ENCODE assay signal across 9 cellular contexts in genomic region chr2:26562811-26563645, GRCh38.
DNase-seq lines count a peak whose midpoint lies in the region; ATAC-seq, FAIRE-seq and TF ChIP-seq lines count a peak whose summit lies in the region.
"Had no signal": no experiment of that assay in that cellular context is flagged by ENCODE, and none has a peak within 500 bp of the region (broad histone marks: within the 10 kb centered on the region; RNA-seq: fewer than 3 reads in every experiment).

No MANE protein-coding gene starts in this region.

- no peaks in the 10 kb centered on the region for H3F3A ChIP-seq in GM23338 (replicated peaks; ENCODE audit: low read depth)

- H2BK120ac ChIP-seq in mesendoderm (ENCODE audit: low read depth, low read length), result no peak overlapping the region

- H3K79me1 ChIP-seq in mesendoderm (ENCODE audit: low read length), result no peaks in the 10 kb centered on the region

- H3K4me1 ChIP-seq in GM23338 (ENCODE audit: insufficient read depth) (no peaks in the 10 kb centered on the region; the same call in 1 of the 2 replicates), cardiac muscle cell (ENCODE audit: low read depth) (no peaks in the 10 kb centered on the region), mesendoderm (ENCODE audit: control insufficient read depth, low read depth, low read length) (no peaks in the 10 kb centered on the region)

- no peaks in the 10 kb centered on the region; the same call in 2 of the 3 replicates for H3K36me3 Mint-ChIP-seq in GM23338 (ENCODE audit: low read depth)

- H3K27me3 ChIP-seq in GM23338 (ENCODE audit: insufficient read depth) (peaks cover 31% of the 10 kb centered on the region), cardiac muscle cell (peaks cover 80% of the 10 kb centered on the region), mesendoderm (ENCODE audit: insufficient read depth, low read length, poor library complexity) (no peaks in the 10 kb centered on the region)

- no peaks in the 10 kb centered on the region for H3K36me3 ChIP-seq in GM23338 (ENCODE audit: insufficient read depth)
- no peaks in the 10 kb centered on the region for H3K36me3 ChIP-seq in cardiac muscle cell
- no peaks in the 10 kb centered on the region for H3K36me3 ChIP-seq in mesendoderm (ENCODE audit: control insufficient read depth, insufficient read depth, low read length)

- H3K4ac ChIP-seq in mesendoderm (ENCODE audit: low read depth, low read length), result no peak overlapping the region

- H3K9ac ChIP-seq in mesendoderm (ENCODE audit: low read length), result no peak overlapping the region
- H3K9ac ChIP-seq: KMS-11 had no signal

- H3K4me3 ChIP-seq in GM23338, result peak overlapping the region; percentile 55
- peak overlapping the region; percentile 6 for H3K4me3 ChIP-seq in cardiac muscle cell
- H3K4me3 ChIP-seq in mesendoderm (ENCODE audit: low read length), result no peak overlapping the region

- H2BK15ac ChIP-seq in mesendoderm (replicated peaks; ENCODE audit: low read depth), result no peak overlapping the region

- no peak overlapping the region for H2BK5ac ChIP-seq in mesendoderm (ENCODE audit: low read length)

- peaks cover 29% of the 10 kb centered on the region for H3K4me1 Mint-ChIP-seq in GM23338

- H3K56ac ChIP-seq in mesendoderm (ENCODE audit: low read length), result no peak overlapping the region

- no peaks in the 10 kb centered on the region for H3K79me2 ChIP-seq in GM23338 (replicated peaks; ENCODE audit: insufficient read depth)
- no peaks in the 10 kb centered on the region for H3K79me2 ChIP-seq in mesendoderm (ENCODE audit: control insufficient read depth, insufficient read depth, low read length)

- ATAC-seq in GM23338, result peak; percentile 11
- no peak for ATAC-seq in GM21529 (IDR thresholded peaks at IDR 0.05; ENCODE audit: unreplicated experiment)

- H2AK5ac ChIP-seq in mesendoderm (ENCODE audit: low read length), result no peak overlapping the region

- no peak overlapping the region for H3K27ac Mint-ChIP-seq in GM23338

- H3K27ac ChIP-seq in GM23338 (ENCODE audit: low read depth) (no peak overlapping the region), cardiac muscle cell (no peak overlapping the region), mesendoderm (ENCODE audit: low read depth, low read length) (no peak overlapping the region)
- H3K27ac ChIP-seq: KMS-11 had no signal

- H3K9me3 ChIP-seq in cardiac muscle cell (ENCODE audit: low read depth), result no peaks in the 10 kb centered on the region

- H4K8ac ChIP-seq in mesendoderm (ENCODE audit: low read depth, low read length), result no peak overlapping the region

- no peak overlapping the region for H3K18ac ChIP-seq in mesendoderm (ENCODE audit: low read length)

- H3K23ac ChIP-seq in mesendoderm (ENCODE audit: low read length), result no peak overlapping the region

- H3K9me3 Mint-ChIP-seq in GM23338, result no peaks in the 10 kb centered on the region; the same call in 2 of the 3 replicates

- FAIRE-seq in RCC 7860 (lab: Jason Lieb, UNC), result no peak

- H2AFZ ChIP-seq in GM23338, result peak overlapping the region; percentile 94

- 0 out of 3 replicates have a peak overlapping the region, but pooled peaks have one; percentile 30 for H3K4me3 Mint-ChIP-seq in GM23338

- H4K20me1 ChIP-seq in GM23338 (replicated peaks; ENCODE audit: insufficient read depth), result no peaks in the 10 kb centered on the region

- peaks cover 29% of the 10 kb centered on the region for H3K27me3 Mint-ChIP-seq in GM23338 (ENCODE audit: insufficient read depth, low read depth, poor library complexity)

- WGBS in mesendoderm (ENCODE audit: extremely low coverage, insufficient coverage, low lambda C conversion rate), result no CpG with 5 or more reads among the region's 28 CpGs

- peak; percentile 44 for DNase-seq in GM23338 (ENCODE audit: low spot score)
- peak; percentile 47 for DNase-seq in RCC 7860 (ENCODE audit: low spot score)
- peak in 1 of 2 donors; percentile 74 for DNase-seq in cardiac muscle cell (ENCODE audit: low read depth in 1 of 2, low spot score in 1 of 2)
- DNase-seq in retina, result peak; percentile 64
- no peak for DNase-seq in NOMO-1 treated with dmso at 0.1 percent for 144 hours (lab: John Stamatoyannopoulos, UW; ENCODE audit: unreplicated experiment)
- DNase-seq in mesendoderm, result no peak
- no peak for DNase-seq in stimulated activated CD4-positive, alpha-beta T cell treated with anti-CD3 and anti-CD28 coated beads, Interleukin-12 subunit alpha, Interleukin-12 subunit beta, amount 100 ng/mL, for 4 hours

- TF ChIP-seq CTCF in GM23338 (conservative IDR thresholded peaks at IDR 0.05; ENCODE audit: low read depth in 2 of 2) (no peak), cardiac muscle cell (IDR thresholded peaks at IDR 0.05; ENCODE audit: low read depth, low read length) (no peak)

- no peak overlapping the region for H4K5ac ChIP-seq in mesendoderm (ENCODE audit: low read length)

- H3K9me2 ChIP-seq in GM23338 (ENCODE audit: insufficient read depth), result no peaks in the 10 kb centered on the region

- H3K4me2 ChIP-seq in GM23338 (peak overlapping the region; percentile 81), mesendoderm (ENCODE audit: low read length) (no peak overlapping the region)
- H3K4me2 ChIP-seq: KMS-11 had no signal

TF ChIP-seq in GM23338, 12 proteins besides CTCF, POLR2A, EP300 and RAD21 (continues in another document):
- no peak for TF ChIP-seq EZH2 (IDR thresholded peaks at IDR 0.05; ENCODE audit: low read depth, unreplicated experiment)
- TF ChIP-seq POLR2AphosphoS5 (IDR thresholded peaks at IDR 0.05; ENCODE audit: low read depth), result no peak
- TF ChIP-seq NANOG (IDR thresholded peaks at IDR 0.05; ENCODE audit: borderline replicate concordance), result no peak
- no peak for TF ChIP-seq STAT1 (IDR thresholded peaks at IDR 0.05; ENCODE audit: unreplicated experiment)
- TF ChIP-seq ETS1 (IDR thresholded peaks at IDR 0.05), result no peak
- no peak for TF ChIP-seq JUNB (IDR thresholded peaks at IDR 0.05; ENCODE audit: unreplicated experiment)
- no peak for TF ChIP-seq ZNF462 (CRISPR knock-in tag; IDR thresholded peaks at IDR 0.05)

Comparison
In these comparisons a context has a peak if more than half of its experiments do, and no peak if none do; other contexts are left out.
1. DNase-seq: peak in GM23338 (single experiment), RCC 7860 (single experiment) and retina (single experiment); none in NOMO-1 treated with dmso at 0.1 percent for 144 hours (single experiment), mesendoderm (single experiment) and stimulated activated CD4-positive, alpha-beta T cell treated with anti-CD3 and anti-CD28 coated beads, Interleukin-12 subunit alpha, Interleukin-12 subunit beta, amount 100 ng/mL, for 4 hours (single experiment).